In the genomic region with DNA sequence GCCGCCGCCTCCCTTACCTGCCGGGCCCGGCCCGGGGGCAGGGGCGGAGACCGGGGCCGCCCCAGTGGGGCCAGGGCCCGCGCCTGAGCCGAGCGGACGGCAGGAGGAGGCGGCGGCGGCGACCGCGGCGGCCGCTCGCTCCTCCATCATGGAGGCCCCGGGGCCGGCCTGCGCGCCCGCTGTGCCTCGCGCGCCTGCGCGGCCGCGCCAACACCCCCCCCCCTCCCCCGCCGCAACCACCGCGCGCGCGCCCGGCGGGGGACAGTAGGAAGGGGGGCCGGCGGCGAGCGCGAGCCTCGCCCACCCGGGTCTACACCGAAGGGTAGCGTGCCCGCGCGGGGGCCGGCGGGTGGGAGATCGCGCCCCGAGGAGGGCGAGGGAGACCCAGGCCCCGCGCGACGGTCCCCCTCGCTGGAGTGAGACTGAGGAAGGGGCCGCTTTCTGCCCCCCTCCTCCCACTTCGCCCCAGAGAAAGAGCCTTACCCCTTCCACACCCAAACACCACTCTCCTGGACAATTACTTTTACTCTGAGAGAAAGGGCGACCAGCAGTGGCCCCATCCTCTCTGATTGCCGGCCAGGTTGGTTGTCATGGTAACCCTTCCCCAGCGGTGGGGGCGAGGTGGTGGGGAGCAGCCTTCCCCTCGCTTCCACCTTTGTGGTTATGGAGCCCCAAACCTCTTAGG, we compare ENCODE assay signal across 8 cellular contexts. TPM values are rescaled to one million over a fixed set of nuclear protein-coding genes. Genes with fewer than 3 reads are reported as not detected.
DNase-seq lines count a peak whose midpoint lies in the region; ATAC-seq and TF ChIP-seq lines count a peak whose summit lies in the region.

Gene STRN4, minus strand, starts transcription at position 170 of the 685 bp plus-strand sequence. Its CDS starts 20 bp downstream, at position 150.

- TF ChIP-seq CTCF in GM12864 (IDR thresholded peaks at IDR 0.05; ENCODE audit: low read depth, low read length, missing control alignments) (no peak), suprapubic skin (IDR thresholded peaks at IDR 0.05) (no peak)

- H3K4me1 ChIP-seq in suprapubic skin, result peaks cover 44% of the 10 kb centered on the region

- POLR2A ChIA-PET in naive thymus-derived CD8-positive, alpha-beta T cell (lab: Charles Lee), result interaction anchor here (0.5 kb wide), 1 partner anchor 1066 kb away, joined by 3 read pairs; no protein-coding TSS in a partner anchor

- H3K4me3 Mint-ChIP-seq in activated T-cell treated with anti-CD3 and anti-CD28 coated beads, Interleukin-2, amount 50 U/mL, for 72 hours, result peak within 1 kb of the TSS; percentile 83 to 98
- H3K4me3 Mint-ChIP-seq in naive thymus-derived CD8-positive, alpha-beta T cell, result peak within 1 kb of the TSS; percentile 87 to 94 (median 90)

- no peaks in the 10 kb centered on the region for H3K9me3 ChIP-seq in suprapubic skin

- peak within 1 kb of the TSS; percentile 89 for H3K27ac ChIP-seq in suprapubic skin

- peaks cover 43% of the 10 kb centered on the region for H3K4me1 Mint-ChIP-seq in activated T-cell treated with anti-CD3 and anti-CD28 coated beads, Interleukin-2, amount 50 U/mL, for 72 hours (ENCODE audit: low read depth)
- H3K4me1 Mint-ChIP-seq in naive thymus-derived CD8-positive, alpha-beta T cell, result peaks cover 28 to 61% (median 56%) of the 10 kb centered on the region in 4 donors

- peaks cover 0 to 5% of the 10 kb centered on the region in 2 donors for H3K36me3 Mint-ChIP-seq in activated T-cell treated with anti-CD3 and anti-CD28 coated beads, Interleukin-2, amount 50 U/mL, for 72 hours (ENCODE audit: insufficient read depth in 2 of 2)
- peaks cover 0 to 26% (median 0%) of the 10 kb centered on the region in 3 donors for H3K36me3 Mint-ChIP-seq in naive thymus-derived CD8-positive, alpha-beta T cell

- DNase-seq in GM12864 (ENCODE audit: low read depth), result no peak
- peak; percentile 37 for DNase-seq in NCI-H774 (lab: John Stamatoyannopoulos, UW)
- DNase-seq in activated T-cell treated with anti-CD3 and anti-CD28 coated beads, Interleukin-2, amount 50 U/mL, for 72 hours, result peak; percentile 50 to 62
- DNase-seq in fibroblast of gingiva (ENCODE audit: low read depth), result peak; percentile 45
- DNase-seq in naive thymus-derived CD8-positive, alpha-beta T cell, result peak; percentile 40 to 73 (median 53)
- DNase-seq in suprapubic skin (ENCODE audit: low spot score in 2 of 2), result no peak

- no peak for TF ChIP-seq EP300 in suprapubic skin (IDR thresholded peaks at IDR 0.05)

- no peaks in the 10 kb centered on the region for H3K36me3 ChIP-seq in suprapubic skin

- no peaks in the 10 kb centered on the region for H3K27me3 ChIP-seq in suprapubic skin

- no peaks in the 10 kb centered on the region for H3K27me3 Mint-ChIP-seq in activated T-cell treated with anti-CD3 and anti-CD28 coated beads, Interleukin-2, amount 50 U/mL, for 72 hours (ENCODE audit: low read depth)
- no peaks in the 10 kb centered on the region for H3K27me3 Mint-ChIP-seq in naive thymus-derived CD8-positive, alpha-beta T cell

- TF ChIP-seq POLR2A in suprapubic skin (IDR thresholded peaks at IDR 0.05), result peak in 1 of 2 donors; percentile 69

- 1% methylated on average over 17 of the region's 73 CpGs for WGBS in suprapubic skin

- peak; percentile 72 for ATAC-seq in HG02759 (IDR thresholded peaks at IDR 0.05; ENCODE audit: unreplicated experiment)
- ATAC-seq in activated T-cell treated with anti-CD3 and anti-CD28 coated beads, Interleukin-2, amount 50 U/mL, for 72 hours (replicated peaks in 1 of 2), result peak; percentile 77 to 80
- ATAC-seq in naive thymus-derived CD8-positive, alpha-beta T cell, result peak; percentile 67
- no peak for ATAC-seq in GM19351 (IDR thresholded peaks at IDR 0.05; ENCODE audit: unreplicated experiment)

- peak within 1 kb of the TSS; percentile 92 for H3K27ac Mint-ChIP-seq in activated T-cell treated with anti-CD3 and anti-CD28 coated beads, Interleukin-2, amount 50 U/mL, for 72 hours
- peak within 1 kb of the TSS; percentile 83 to 96 (median 92) for H3K27ac Mint-ChIP-seq in naive thymus-derived CD8-positive, alpha-beta T cell

- H3K4me3 ChIP-seq in GM12864 (ENCODE audit: low read depth, low read length), result peak within 1 kb of the TSS; percentile 97
- H3K4me3 ChIP-seq in suprapubic skin, result peak within 1 kb of the TSS; percentile 86

- H3K9me3 Mint-ChIP-seq in activated T-cell treated with anti-CD3 and anti-CD28 coated beads, Interleukin-2, amount 50 U/mL, for 72 hours, result no peaks in the 10 kb centered on the region
- no peaks in the 10 kb centered on the region for H3K9me3 Mint-ChIP-seq in naive thymus-derived CD8-positive, alpha-beta T cell

RNA-seq across cellular contexts. Expression of gene STRN4, which starts in this region (rescaled TPM):
- 10 to 100 TPM; 79.0 to 85.2 TPM for total RNA-seq in activated T-cell treated with anti-CD3 and anti-CD28 coated beads, Interleukin-2, amount 50 U/mL, for 72 hours
- 10 to 100 TPM; 78.6 to 81.9 TPM for total RNA-seq in naive thymus-derived CD8-positive, alpha-beta T cell
- 10 to 100 TPM in 2 of 3 donors, 1 to 10 TPM in 1; 8.2 to 25.7 (median 12.0) TPM for polyA plus RNA-seq in naive thymus-derived CD8-positive, alpha-beta T cell
- total RNA-seq in suprapubic skin, result 10 to 100 TPM; 73.2 to 87.6 (median 81.1) TPM

Comparison
In these comparisons a context has a peak if more than half of its experiments do, and no peak if none do; other contexts are left out.
1. DNase-seq: peak in NCI-H774 (single experiment), activated T-cell treated with anti-CD3 and anti-CD28 coated beads, Interleukin-2, amount 50 U/mL, for 72 hours (2 of 2), fibroblast of gingiva (single experiment) and naive thymus-derived CD8-positive, alpha-beta T cell (10 of 10); none in GM12864 (single experiment) and suprapubic skin (0 of 2).